Comparison of ENCODE assay signal across 26 cellular contexts in the genomic region with DNA sequence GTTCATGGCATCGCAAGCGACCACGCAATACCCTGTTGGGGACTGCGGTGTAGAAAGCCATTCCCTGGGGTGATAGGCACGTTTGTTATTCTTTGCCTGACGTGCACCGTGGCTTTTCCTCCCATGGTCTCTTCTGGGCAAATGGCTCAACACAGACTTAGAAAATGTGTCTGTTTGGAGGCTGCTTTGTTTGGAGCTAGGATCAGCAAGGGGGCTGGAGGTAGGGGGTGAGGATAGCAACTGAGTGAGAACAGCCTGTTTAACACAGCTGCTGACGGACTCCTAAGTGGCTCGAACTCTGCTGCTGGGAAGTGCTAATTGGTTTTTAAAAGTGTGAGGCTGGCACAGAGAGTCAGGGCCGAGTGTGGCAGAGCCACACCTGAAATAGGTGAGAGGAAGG. TPM values are rescaled to one million over a fixed set of nuclear protein-coding genes. Genes with fewer than 3 reads are reported as not detected.
"Had no signal": no experiment of that assay in that cellular context is flagged by ENCODE, and none has a peak within 500 bp of the region (broad histone marks: within the 10 kb centered on the region; RNA-seq: fewer than 3 reads in every experiment).

No MANE protein-coding gene starts in this region.

- H3K4me1 Mint-ChIP-seq: immature natural killer cell; memory B cell; stimulated activated memory B cell treated with anti-CD40 and anti-IgM and Interleukin-4, amounts not matched to agents 10 μg/mL and 1 μg/mL and 100 μg/mL, for 72 hours had no signal

- H3K79me2 ChIP-seq: parathyroid adenoma had no signal

- H2AFZ ChIP-seq: parathyroid adenoma had no signal

- H3K9me3 Mint-ChIP-seq: immature natural killer cell; memory B cell; nephron progenitor cell; stimulated activated memory B cell treated with anti-CD40 and anti-IgM and Interleukin-4, amounts not matched to agents 10 μg/mL and 1 μg/mL and 100 μg/mL, for 72 hours; stimulated activated naive CD8-positive, alpha-beta T cell treated with anti-CD3 and anti-CD28 coated beads, Interleukin-15, Interleukin-2, amounts not matched to agents 100 ng/mL and 50 ng/mL, for 24 hours had no signal

- ATAC-seq: esophagus mucosa; left cardiac atrium; lower lobe of right lung; sciatic nerve; stimulated activated memory B cell treated with anti-CD40 and anti-IgM and Interleukin-4, amounts not matched to agents 10 μg/mL and 1 μg/mL and 100 μg/mL, for 72 hours had no signal

- H3K4me3 ChIP-seq: colonic mucosa, heart right ventricle, left ventricle myocardium inferior, lower lobe of right lung, spleen, tibial artery, upper lobe of left lung, vagina had no signal

- H3K9me3 ChIP-seq: colonic mucosa, heart right ventricle, left ventricle myocardium inferior, lower lobe of right lung, spleen, tibial artery, upper lobe of left lung, vagina had no signal

- H3K36me3 ChIP-seq: colonic mucosa had no signal

- H3K27ac ChIP-seq: colonic mucosa, heart right ventricle, left ventricle myocardium inferior, lower lobe of right lung, parathyroid adenoma, spleen, tibial artery, upper lobe of left lung, vagina had no signal

- H3K4me1 ChIP-seq: colonic mucosa, lower lobe of right lung, upper lobe of left lung, vagina had no signal

- H3K27me3 Mint-ChIP-seq: memory B cell; stimulated activated memory B cell treated with anti-CD40 and anti-IgM and Interleukin-4, amounts not matched to agents 10 μg/mL and 1 μg/mL and 100 μg/mL, for 72 hours; stimulated activated naive CD8-positive, alpha-beta T cell treated with anti-CD3 and anti-CD28 coated beads, Interleukin-15, Interleukin-2, amounts not matched to agents 100 ng/mL and 50 ng/mL, for 24 hours had no signal

- H3K27ac Mint-ChIP-seq: memory B cell; nephron progenitor cell; stimulated activated memory B cell treated with anti-CD40 and anti-IgM and Interleukin-4, amounts not matched to agents 10 μg/mL and 1 μg/mL and 100 μg/mL, for 72 hours; stimulated activated naive CD8-positive, alpha-beta T cell treated with anti-CD3 and anti-CD28 coated beads, Interleukin-15, Interleukin-2, amounts not matched to agents 100 ng/mL and 50 ng/mL, for 24 hours had no signal

- H3K9ac ChIP-seq: parathyroid adenoma had no signal

- DNase-seq: colonic mucosa; dermis blood vessel endothelial cell; effector CD4-positive, alpha-beta T cell; heart right ventricle; immature natural killer cell; left cardiac atrium; left ventricle myocardium inferior; lower lobe of right lung; midbrain; nephron progenitor cell; spleen; stimulated activated CD4-positive, alpha-beta T cell treated with anti-CD3 and anti-CD28 coated beads, Interleukin-15, amount 100 ng/mL, for 24 hours; stimulated activated CD4-positive, alpha-beta T cell treated with anti-CD3 and anti-CD28 coated beads, Interleukin-1b, Interleukin-23, amount 100 ng/mL, for 48 hours; stimulated activated CD4-positive, alpha-beta T cell treated with anti-CD3 and anti-CD28 coated beads, Interleukin-4, amount 100 ng/mL, for 24 hours; tibial artery had no signal

- H3K27me3 ChIP-seq: colonic mucosa, heart right ventricle, spleen, tibial artery, upper lobe of left lung, vagina had no signal

- H3K4me3 Mint-ChIP-seq: immature natural killer cell; memory B cell; nephron progenitor cell; stimulated activated memory B cell treated with anti-CD40 and anti-IgM and Interleukin-4, amounts not matched to agents 10 μg/mL and 1 μg/mL and 100 μg/mL, for 72 hours; stimulated activated naive CD8-positive, alpha-beta T cell treated with anti-CD3 and anti-CD28 coated beads, Interleukin-15, Interleukin-2, amounts not matched to agents 100 ng/mL and 50 ng/mL, for 24 hours had no signal

RNA-seq across cellular contexts. Expression of gene CHRM4, which starts 16.1 kb away (rescaled TPM):
- total RNA-seq: fibroblast of lung, left ventricle myocardium inferior, lower lobe of right lung, sciatic nerve, skeletal muscle tissue, vagina had no signal
- polyA plus RNA-seq: keratinocyte had no signal
